1 cellular context compared by ENCODE assay signal in the genomic region with DNA sequence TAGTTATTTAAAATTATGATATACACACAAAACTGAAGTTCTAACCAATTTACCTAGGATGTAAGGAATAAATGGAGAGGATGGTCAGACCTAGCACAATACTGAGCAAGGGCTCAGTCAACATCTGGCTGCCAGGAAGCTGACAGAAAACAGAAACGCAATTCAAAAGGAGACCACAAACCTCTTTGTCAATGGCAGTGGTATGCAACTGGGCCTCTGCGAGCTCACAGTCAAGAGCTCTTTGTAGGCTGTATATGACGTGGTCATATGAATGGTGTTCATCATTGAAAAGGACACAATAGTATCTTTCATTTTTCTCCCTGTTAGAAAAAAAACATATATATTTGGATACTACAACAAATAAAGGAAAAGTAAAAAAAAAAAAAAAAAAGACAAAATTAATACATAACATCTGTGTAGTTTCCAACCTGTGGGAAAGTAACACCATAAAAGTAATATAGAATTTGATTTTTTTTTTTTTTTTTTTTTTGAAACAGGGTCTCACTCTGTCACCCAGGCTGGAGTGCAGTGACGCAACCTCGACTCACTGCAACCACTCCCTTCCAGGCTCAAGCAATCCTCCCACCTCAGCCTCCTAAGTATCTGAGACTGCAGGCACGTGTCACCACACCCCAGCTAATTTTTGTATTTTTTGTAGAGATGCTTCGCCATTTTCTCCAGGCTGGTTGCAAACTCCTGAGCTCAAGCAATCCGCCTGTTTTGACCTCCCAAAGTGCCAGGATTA.
TF ChIP-seq lines count a peak whose summit lies in the region.

No MANE protein-coding gene starts in this region.

TF ChIP-seq in GM23338, 12 proteins besides CTCF, POLR2A, EP300 and RAD21 (continued from another document):
- TF ChIP-seq JUNB (IDR thresholded peaks at IDR 0.05; ENCODE audit: unreplicated experiment) (no peak), CREB1 (CRISPR knock-in tag; IDR thresholded peaks at IDR 0.05; ENCODE audit: low read depth) (no peak)
- TF ChIP-seq, protein P1, sequence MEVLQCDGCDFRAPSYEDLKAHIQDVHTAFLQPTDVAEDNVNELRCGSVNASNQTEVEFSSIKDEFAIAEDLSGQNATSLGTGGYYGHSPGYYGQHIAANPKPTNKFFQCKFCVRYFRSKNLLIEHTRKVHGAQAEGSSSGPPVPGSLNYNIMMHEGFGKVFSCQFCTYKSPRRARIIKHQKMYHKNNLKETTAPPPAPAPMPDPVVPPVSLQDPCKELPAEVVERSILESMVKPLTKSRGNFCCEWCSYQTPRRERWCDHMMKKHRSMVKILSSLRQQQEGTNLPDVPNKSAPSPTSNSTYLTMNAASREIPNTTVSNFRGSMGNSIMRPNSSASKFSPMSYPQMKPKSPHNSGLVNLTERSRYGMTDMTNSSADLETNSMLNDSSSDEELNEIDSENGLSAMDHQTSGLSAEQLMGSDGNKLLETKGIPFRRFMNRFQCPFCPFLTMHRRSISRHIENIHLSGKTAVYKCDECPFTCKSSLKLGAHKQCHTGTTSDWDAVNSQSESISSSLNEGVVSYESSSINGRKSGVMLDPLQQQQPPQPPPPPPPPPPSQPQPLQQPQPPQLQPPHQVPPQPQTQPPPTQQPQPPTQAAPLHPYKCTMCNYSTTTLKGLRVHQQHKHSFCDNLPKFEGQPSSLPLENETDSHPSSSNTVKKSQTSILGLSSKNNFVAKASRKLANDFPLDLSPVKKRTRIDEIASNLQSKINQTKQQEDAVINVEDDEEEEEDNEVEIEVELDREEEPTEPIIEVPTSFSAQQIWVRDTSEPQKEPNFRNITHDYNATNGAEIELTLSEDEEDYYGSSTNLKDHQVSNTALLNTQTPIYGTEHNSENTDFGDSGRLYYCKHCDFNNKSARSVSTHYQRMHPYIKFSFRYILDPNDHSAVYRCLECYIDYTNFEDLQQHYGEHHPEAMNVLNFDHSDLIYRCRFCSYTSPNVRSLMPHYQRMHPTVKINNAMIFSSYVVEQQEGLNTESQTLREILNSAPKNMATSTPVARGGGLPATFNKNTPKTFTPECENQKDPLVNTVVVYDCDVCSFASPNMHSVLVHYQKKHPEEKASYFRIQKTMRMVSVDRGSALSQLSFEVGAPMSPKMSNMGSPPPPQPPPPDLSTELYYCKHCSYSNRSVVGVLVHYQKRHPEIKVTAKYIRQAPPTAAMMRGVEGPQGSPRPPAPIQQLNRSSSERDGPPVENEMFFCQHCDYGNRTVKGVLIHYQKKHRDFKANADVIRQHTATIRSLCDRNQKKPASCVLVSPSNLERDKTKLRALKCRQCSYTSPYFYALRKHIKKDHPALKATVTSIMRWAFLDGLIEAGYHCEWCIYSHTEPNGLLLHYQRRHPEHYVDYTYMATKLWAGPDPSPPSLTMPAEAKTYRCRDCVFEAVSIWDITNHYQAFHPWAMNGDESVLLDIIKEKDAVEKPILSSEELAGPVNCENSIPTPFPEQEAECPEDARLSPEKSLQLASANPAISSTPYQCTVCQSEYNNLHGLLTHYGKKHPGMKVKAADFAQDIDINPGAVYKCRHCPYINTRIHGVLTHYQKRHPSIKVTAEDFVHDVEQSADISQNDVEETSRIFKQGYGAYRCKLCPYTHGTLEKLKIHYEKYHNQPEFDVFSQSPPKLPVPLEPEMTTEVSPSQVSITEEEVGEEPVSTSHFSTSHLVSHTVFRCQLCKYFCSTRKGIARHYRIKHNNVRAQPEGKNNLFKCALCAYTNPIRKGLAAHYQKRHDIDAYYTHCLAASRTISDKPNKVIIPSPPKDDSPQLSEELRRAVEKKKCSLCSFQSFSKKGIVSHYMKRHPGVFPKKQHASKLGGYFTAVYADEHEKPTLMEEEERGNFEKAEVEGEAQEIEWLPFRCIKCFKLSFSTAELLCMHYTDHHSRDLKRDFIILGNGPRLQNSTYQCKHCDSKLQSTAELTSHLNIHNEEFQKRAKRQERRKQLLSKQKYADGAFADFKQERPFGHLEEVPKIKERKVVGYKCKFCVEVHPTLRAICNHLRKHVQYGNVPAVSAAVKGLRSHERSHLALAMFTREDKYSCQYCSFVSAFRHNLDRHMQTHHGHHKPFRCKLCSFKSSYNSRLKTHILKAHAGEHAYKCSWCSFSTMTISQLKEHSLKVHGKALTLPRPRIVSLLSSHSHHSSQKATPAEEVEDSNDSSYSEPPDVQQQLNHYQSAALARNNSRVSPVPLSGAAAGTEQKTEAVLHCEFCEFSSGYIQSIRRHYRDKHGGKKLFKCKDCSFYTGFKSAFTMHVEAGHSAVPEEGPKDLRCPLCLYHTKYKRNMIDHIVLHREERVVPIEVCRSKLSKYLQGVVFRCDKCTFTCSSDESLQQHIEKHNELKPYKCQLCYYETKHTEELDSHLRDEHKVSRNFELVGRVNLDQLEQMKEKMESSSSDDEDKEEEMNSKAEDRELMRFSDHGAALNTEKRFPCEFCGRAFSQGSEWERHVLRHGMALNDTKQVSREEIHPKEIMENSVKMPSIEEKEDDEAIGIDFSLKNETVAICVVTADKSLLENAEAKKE (CRISPR knock-in tag; IDR thresholded peaks at IDR 0.05), result no peak
